8 cellular contexts compared by ENCODE assay signal in the genomic region with DNA sequence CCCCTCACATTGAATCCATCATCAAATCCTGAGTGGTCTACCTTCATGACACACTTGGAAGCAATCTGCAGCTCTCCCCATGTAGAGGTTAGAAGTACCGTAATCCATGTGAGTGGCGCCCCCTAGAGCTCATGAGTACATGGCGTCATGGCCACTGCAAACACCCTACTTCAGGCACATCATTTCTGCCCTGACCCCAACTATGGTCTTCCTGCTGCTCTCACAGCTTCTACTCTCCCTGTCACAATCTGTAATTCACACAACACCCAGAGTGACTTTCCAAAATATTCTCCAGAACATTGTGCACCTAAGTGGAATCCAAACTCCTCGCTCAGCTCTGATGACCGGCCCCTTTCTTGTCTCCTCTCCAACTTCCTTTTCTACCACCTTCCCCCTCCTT.
A peak's percentile ranks its signal among the peaks of the same experiment; 100 is the strongest.
DNase-seq lines count a peak whose midpoint lies in the region; ATAC-seq and TF ChIP-seq lines count a peak whose summit lies in the region.

No MANE protein-coding gene starts in this region.

- intact Hi-C loops in naive thymus-derived CD4-positive, alpha-beta T cell (cut with micrococcal nuclease): loop anchor here (1.0 to 10.0 kb wide), 7 partner anchors 8 to 154 kb away; no protein-coding TSS in a partner anchor

- no peak overlapping the region for H3K4me3 Mint-ChIP-seq in activated CD4-positive, alpha-beta memory T cell treated with anti-CD3 and anti-CD28 coated beads, Interleukin-2, amount 10 ng/mL, durations not matched to agents 7 days and 5 days
- no peak overlapping the region for H3K4me3 Mint-ChIP-seq in endodermal cell
- H3K4me3 Mint-ChIP-seq in naive thymus-derived CD4-positive, alpha-beta T cell: peak overlapping the region in 7 of 10 donors; percentile 1 to 59 (median 19)
- no peak overlapping the region for H3K4me3 Mint-ChIP-seq in stimulated activated memory B cell treated with anti-CD40 and anti-IgM and Interleukin-4, amounts not matched to agents 10 μg/mL and 1 μg/mL and 100 μg/mL, for 72 hours

- H3K36me3 ChIP-seq in endodermal cell (ENCODE audit: control insufficient read depth, insufficient read depth, low read length): no peaks in the 10 kb centered on the region
- H3K36me3 ChIP-seq in naive thymus-derived CD4-positive, alpha-beta T cell (ENCODE audit: control insufficient read depth in 2 of 3, insufficient read depth in 3 of 3, low read length in 3 of 3): peaks cover 0 to 9% (median 0%) of the 10 kb centered on the region in 3 experiments

- H3K27ac Mint-ChIP-seq in activated CD4-positive, alpha-beta memory T cell treated with anti-CD3 and anti-CD28 coated beads, Interleukin-2, amount 10 ng/mL, durations not matched to agents 7 days and 5 days: no peak overlapping the region
- H3K27ac Mint-ChIP-seq in endodermal cell: no peak overlapping the region
- peak overlapping the region; percentile 25 to 93 (median 84) for H3K27ac Mint-ChIP-seq in naive thymus-derived CD4-positive, alpha-beta T cell
- peak overlapping the region; percentile 72 for H3K27ac Mint-ChIP-seq in stimulated activated memory B cell treated with anti-CD40 and anti-IgM and Interleukin-4, amounts not matched to agents 10 μg/mL and 1 μg/mL and 100 μg/mL, for 72 hours

- no peak overlapping the region for H3K27ac ChIP-seq in endodermal cell (ENCODE audit: low read depth, low read length)
- no peak overlapping the region for H3K27ac ChIP-seq in naive thymus-derived CD4-positive, alpha-beta T cell (ENCODE audit: low read depth, low read length)

- no peaks in the 10 kb centered on the region for H3K4me1 ChIP-seq in endodermal cell (ENCODE audit: control insufficient read depth, insufficient read depth, low read length)
- peaks cover 3 to 60% of the 10 kb centered on the region in 2 donors for H3K4me1 ChIP-seq in naive thymus-derived CD4-positive, alpha-beta T cell (ENCODE audit: control insufficient read depth in 2 of 2, insufficient read depth in 2 of 2, low read length in 2 of 2)

- H3K27me3 ChIP-seq in endodermal cell (ENCODE audit: control insufficient read depth, insufficient read depth, low read length, poor library complexity, severe bottlenecking): no peaks in the 10 kb centered on the region
- H3K27me3 ChIP-seq in naive thymus-derived CD4-positive, alpha-beta T cell (ENCODE audit: control insufficient read depth in 2 of 2, insufficient read depth in 2 of 2, low read length in 2 of 2): no peaks in the 10 kb centered on the region

- H3K9me3 Mint-ChIP-seq in activated CD4-positive, alpha-beta memory T cell treated with anti-CD3 and anti-CD28 coated beads, Interleukin-2, amount 10 ng/mL, durations not matched to agents 7 days and 5 days: no peaks in the 10 kb centered on the region
- H3K9me3 Mint-ChIP-seq in endodermal cell: no peaks in the 10 kb centered on the region
- peaks cover 0 to 3% (median 0%) of the 10 kb centered on the region in 11 donors for H3K9me3 Mint-ChIP-seq in naive thymus-derived CD4-positive, alpha-beta T cell
- H3K9me3 Mint-ChIP-seq in stimulated activated memory B cell treated with anti-CD40 and anti-IgM and Interleukin-4, amounts not matched to agents 10 μg/mL and 1 μg/mL and 100 μg/mL, for 72 hours: no peaks in the 10 kb centered on the region

- H3K4me1 Mint-ChIP-seq in activated CD4-positive, alpha-beta memory T cell treated with anti-CD3 and anti-CD28 coated beads, Interleukin-2, amount 10 ng/mL, durations not matched to agents 7 days and 5 days: peaks cover 35% of the 10 kb centered on the region
- peaks cover 10% of the 10 kb centered on the region for H3K4me1 Mint-ChIP-seq in endodermal cell
- H3K4me1 Mint-ChIP-seq in naive thymus-derived CD4-positive, alpha-beta T cell: peaks cover 45 to 91% (median 82%) of the 10 kb centered on the region in 7 donors
- H3K4me1 Mint-ChIP-seq in stimulated activated memory B cell treated with anti-CD40 and anti-IgM and Interleukin-4, amounts not matched to agents 10 μg/mL and 1 μg/mL and 100 μg/mL, for 72 hours: peaks cover 62% of the 10 kb centered on the region

- H3K9ac ChIP-seq in endodermal cell (ENCODE audit: extremely low read depth, low read length, poor library complexity, severe bottlenecking): no peak overlapping the region

- POLR2A ChIA-PET in activated CD4-positive, alpha-beta memory T cell treated with anti-CD3 and anti-CD28 coated beads, Interleukin-2, amount 10 ng/mL, durations not matched to agents 7 days and 5 days (lab: Charles Lee): interaction anchor here (1.0 kb wide), 1 partner anchor 41 kb away, joined by 3 read pairs; no protein-coding TSS in a partner anchor
- POLR2A ChIA-PET in naive thymus-derived CD4-positive, alpha-beta T cell (lab: Charles Lee): interaction anchor here (1.0 to 1.2 kb wide), 2 partner anchors 30 to 56 kb away, joined by 3 read pairs; no protein-coding TSS in a partner anchor

- H3K27me3 Mint-ChIP-seq in activated CD4-positive, alpha-beta memory T cell treated with anti-CD3 and anti-CD28 coated beads, Interleukin-2, amount 10 ng/mL, durations not matched to agents 7 days and 5 days: no peaks in the 10 kb centered on the region
- no peaks in the 10 kb centered on the region for H3K27me3 Mint-ChIP-seq in endodermal cell (ENCODE audit: insufficient read depth)
- no peaks in the 10 kb centered on the region for H3K27me3 Mint-ChIP-seq in naive thymus-derived CD4-positive, alpha-beta T cell
- no peaks in the 10 kb centered on the region for H3K27me3 Mint-ChIP-seq in stimulated activated memory B cell treated with anti-CD40 and anti-IgM and Interleukin-4, amounts not matched to agents 10 μg/mL and 1 μg/mL and 100 μg/mL, for 72 hours

- H3K4me3 ChIP-seq in endodermal cell (ENCODE audit: low read length): no peak overlapping the region
- no peak overlapping the region for H3K4me3 ChIP-seq in naive thymus-derived CD4-positive, alpha-beta T cell (ENCODE audit: low read length)

- peak; percentile 81 for ATAC-seq in HG02798 (IDR thresholded peaks at IDR 0.05; ENCODE audit: poor library complexity, unreplicated experiment)
- ATAC-seq in naive thymus-derived CD4-positive, alpha-beta T cell: peak; percentile 91
- peak; percentile 82 for ATAC-seq in stimulated activated memory B cell treated with anti-CD40 and anti-IgM and Interleukin-4, amounts not matched to agents 10 μg/mL and 1 μg/mL and 100 μg/mL, for 72 hours

- H3K36me3 Mint-ChIP-seq in activated CD4-positive, alpha-beta memory T cell treated with anti-CD3 and anti-CD28 coated beads, Interleukin-2, amount 10 ng/mL, durations not matched to agents 7 days and 5 days (ENCODE audit: low read depth): peaks cover 18% of the 10 kb centered on the region
- H3K36me3 Mint-ChIP-seq in endodermal cell (ENCODE audit: low read depth): no peaks in the 10 kb centered on the region
- peaks cover 5 to 13% (median 8%) of the 10 kb centered on the region in 5 donors for H3K36me3 Mint-ChIP-seq in naive thymus-derived CD4-positive, alpha-beta T cell
- peaks cover 31% of the 10 kb centered on the region for H3K36me3 Mint-ChIP-seq in stimulated activated memory B cell treated with anti-CD40 and anti-IgM and Interleukin-4, amounts not matched to agents 10 μg/mL and 1 μg/mL and 100 μg/mL, for 72 hours

- peak; percentile 91 for TF ChIP-seq CTCF in endodermal cell (conservative IDR thresholded peaks at IDR 0.05)

- DNase-seq in NOMO-1 (lab: John Stamatoyannopoulos, UW; ENCODE audit: unreplicated experiment in 2 of 2): peak; percentile 42 to 60
- DNase-seq in NOMO-1 treated with dmso at 0.1 percent for 144 hours (lab: John Stamatoyannopoulos, UW; ENCODE audit: unreplicated experiment): no peak
- DNase-seq in NCI-H226: peak; percentile 35
- peak; percentile 68 for DNase-seq in activated CD4-positive, alpha-beta memory T cell treated with anti-CD3 and anti-CD28 coated beads, Interleukin-2, amount 10 ng/mL, durations not matched to agents 7 days and 5 days
- peak; percentile 92 for DNase-seq in endodermal cell
- peak; percentile 21 to 63 (median 53) for DNase-seq in naive thymus-derived CD4-positive, alpha-beta T cell

- no peaks in the 10 kb centered on the region for H3K9me3 ChIP-seq in endodermal cell (ENCODE audit: control insufficient read depth, low read length)
- H3K9me3 ChIP-seq in naive thymus-derived CD4-positive, alpha-beta T cell (ENCODE audit: control insufficient read depth in 2 of 3, low read length in 3 of 3): no peaks in the 10 kb centered on the region

- WGBS in endodermal cell (ENCODE audit: insufficient coverage in 1 of 2, insufficient read length in 1 of 2), 2 experiments: 39 to 48% methylated on average over 4 to 5 of the region's 5 CpGs

- CTCF ChIA-PET in activated CD4-positive, alpha-beta memory T cell treated with anti-CD3 and anti-CD28 coated beads, Interleukin-2, amount 10 ng/mL, durations not matched to agents 7 days and 5 days (lab: Charles Lee): interaction anchor here (0.7 to 5.2 kb wide), 29 partner anchors 8 to 230 kb away, joined by 3 to 49 read pairs (median 4); no protein-coding TSS in a partner anchor
- CTCF ChIA-PET in naive thymus-derived CD4-positive, alpha-beta T cell (lab: Charles Lee): interaction anchor here (0.7 to 4.5 kb wide), 15 partner anchors 9 to 196 kb away, joined by 3 to 39 read pairs (median 4); no protein-coding TSS in a partner anchor

Comparison
In these comparisons a context has a peak if more than half of its experiments do, and no peak if none do; other contexts are left out.
1. H3K27ac Mint-ChIP-seq: peak in naive thymus-derived CD4-positive, alpha-beta T cell (9 of 9) and stimulated activated memory B cell treated with anti-CD40 and anti-IgM and Interleukin-4, amounts not matched to agents 10 μg/mL and 1 μg/mL and 100 μg/mL, for 72 hours (single experiment); none in activated CD4-positive, alpha-beta memory T cell treated with anti-CD3 and anti-CD28 coated beads, Interleukin-2, amount 10 ng/mL, durations not matched to agents 7 days and 5 days (single experiment) and endodermal cell (single experiment).
2. H3K4me3 Mint-ChIP-seq: peak in naive thymus-derived CD4-positive, alpha-beta T cell (7 of 10); none in activated CD4-positive, alpha-beta memory T cell treated with anti-CD3 and anti-CD28 coated beads, Interleukin-2, amount 10 ng/mL, durations not matched to agents 7 days and 5 days (single experiment), endodermal cell (single experiment) and stimulated activated memory B cell treated with anti-CD40 and anti-IgM and Interleukin-4, amounts not matched to agents 10 μg/mL and 1 μg/mL and 100 μg/mL, for 72 hours (single experiment).
3. Peak in every context shown above with its lines, with median percentiles within 50 percentile points of each other: ATAC-seq.